ENCODE assay signal across 9 cellular contexts in genomic region chr2:229714736-229715541, GRCh38. TPM values are rescaled to one million over a fixed set of nuclear protein-coding genes. Genes with fewer than 3 reads are reported as not detected.
DNase-seq lines count a peak whose midpoint lies in the region; ATAC-seq and TF ChIP-seq lines count a peak whose summit lies in the region.
"Had no signal": no experiment of that assay in that cellular context is flagged by ENCODE, and none has a peak within 500 bp of the region (broad histone marks: within the 10 kb centered on the region; RNA-seq: fewer than 3 reads in every experiment).

No MANE protein-coding gene starts in this region.

- no peaks in the 10 kb centered on the region for H3K9me3 ChIP-seq in mesenchymal stem cell (ENCODE audit: control insufficient read depth, low read length)

- no peak overlapping the region for H3K27ac ChIP-seq in mesenchymal stem cell (ENCODE audit: low read length, poor library complexity, severe bottlenecking)

- H3K79me1 ChIP-seq in mesenchymal stem cell (replicated peaks; ENCODE audit: low read length, poor library complexity, severe bottlenecking): no peaks in the 10 kb centered on the region

- no peak overlapping the region for H3K14ac ChIP-seq in mesenchymal stem cell (ENCODE audit: low read length in 2 of 2)

- H2AK5ac ChIP-seq in mesenchymal stem cell (ENCODE audit: low read length, severe bottlenecking): no peak overlapping the region

- 1% methylated on average over 49 of the region's 60 CpGs for WGBS in mesenchymal stem cell

- no peak overlapping the region for H3K9ac ChIP-seq in mesenchymal stem cell (ENCODE audit: low read length)

- peak overlapping the region; percentile 53; the same call in 1 of the 2 replicates for H3K4me3 ChIP-seq in GM08714 (ENCODE audit: low read length)
- peak overlapping the region; percentile 28 to 73 for H3K4me3 ChIP-seq in mesenchymal stem cell (ENCODE audit: insufficient read depth in 1 of 2, low read depth in 1 of 2, low read length in 2 of 2)

- no peak for TF ChIP-seq CTCF in endothelial cell (IDR thresholded peaks at IDR 0.05; ENCODE audit: unreplicated experiment)

- DNase-seq in Kasumi-1 (lab: John Stamatoyannopoulos, UW): peak; percentile 23 to 31
- peak; percentile 10 for DNase-seq in activated CD4-positive, alpha-beta T cell treated with anti-CD3 and anti-CD28 coated beads, Interleukin-2, amount 50 U/mL, for 1 hour
- DNase-seq in endothelial cell (ENCODE audit: low spot score): peak; percentile 86
- peak; percentile 66 for DNase-seq in mesenchymal stem cell
- DNase-seq in stromal cell of bone marrow (ENCODE audit: low read depth): peak; percentile 31
- DNase-seq in effector CD4-positive, alpha-beta T cell: no peak

- no peak overlapping the region for H4K8ac ChIP-seq in mesenchymal stem cell (ENCODE audit: low read length)

- H3K18ac ChIP-seq in mesenchymal stem cell (ENCODE audit: low read depth in 1 of 2, low read length in 2 of 2): no peak overlapping the region

- ATAC-seq in GM21786 (IDR thresholded peaks at IDR 0.05; ENCODE audit: unreplicated experiment): peak; percentile 25

- no peak overlapping the region for H3K4ac ChIP-seq in mesenchymal stem cell (ENCODE audit: low read depth in 1 of 2, low read length in 2 of 2)

- H3K23ac ChIP-seq in mesenchymal stem cell (ENCODE audit: low read length in 2 of 2): no peak overlapping the region

- H3K4me3 Mint-ChIP-seq in endothelial cell (ENCODE audit: unreplicated experiment): no peak overlapping the region
- H3K4me3 Mint-ChIP-seq: dendritic cell treated with granulocyte-macrophage colony-stimulating factor and Interleukin-4, amounts not matched to agents 40 ng/mL and 50 ng/mL, for 4 days had no signal

- peaks cover 71 to 79% of the 10 kb centered on the region in 2 experiments for H3K27me3 ChIP-seq in mesenchymal stem cell (ENCODE audit: control insufficient read depth in 1 of 2, insufficient read depth in 1 of 2, low read length in 2 of 2)

- no peaks in the 10 kb centered on the region for H3K36me3 ChIP-seq in mesenchymal stem cell (ENCODE audit: control insufficient read depth in 1 of 2, insufficient read depth in 2 of 2, low read depth in 1 of 2, low read length in 2 of 2)

- H2BK120ac ChIP-seq in mesenchymal stem cell (ENCODE audit: low read depth, low read length): no peak overlapping the region

- H2BK5ac ChIP-seq in mesenchymal stem cell (ENCODE audit: low read depth, low read length, poor library complexity, severe bottlenecking): no peak overlapping the region

- H3K36me3 Mint-ChIP-seq in endothelial cell (ENCODE audit: low read depth, unreplicated experiment): no peaks in the 10 kb centered on the region

- H2BK15ac ChIP-seq in mesenchymal stem cell (ENCODE audit: low read depth, poor library complexity, severe bottlenecking): no peak overlapping the region

- H2BK12ac ChIP-seq in mesenchymal stem cell (ENCODE audit: low read length in 2 of 2): no peak overlapping the region

- peaks cover 15% of the 10 kb centered on the region for H3K27me3 Mint-ChIP-seq in endothelial cell (ENCODE audit: unreplicated experiment)

- no peak overlapping the region for H4K91ac ChIP-seq in mesenchymal stem cell (ENCODE audit: low read length)

- peaks cover 22% of the 10 kb centered on the region for H3K4me1 ChIP-seq in mesenchymal stem cell (ENCODE audit: control insufficient read depth, insufficient read depth, low read depth, low read length)

- no peaks in the 10 kb centered on the region for H3K9me3 Mint-ChIP-seq in endothelial cell (ENCODE audit: unreplicated experiment)
- H3K9me3 Mint-ChIP-seq: dendritic cell treated with granulocyte-macrophage colony-stimulating factor and Interleukin-4, amounts not matched to agents 40 ng/mL and 50 ng/mL, for 4 days had no signal

- no peak overlapping the region for H2AFZ ChIP-seq in mesenchymal stem cell (ENCODE audit: low read depth, low read length)

- H3K27ac Mint-ChIP-seq in endothelial cell (ENCODE audit: unreplicated experiment): no peak overlapping the region
- H3K27ac Mint-ChIP-seq: dendritic cell treated with granulocyte-macrophage colony-stimulating factor and Interleukin-4, amounts not matched to agents 40 ng/mL and 50 ng/mL, for 4 days had no signal

- H3K4me2 ChIP-seq in mesenchymal stem cell (ENCODE audit: low read length, poor library complexity, severe bottlenecking): peak overlapping the region; percentile 87

- peaks cover 2% of the 10 kb centered on the region for H3K4me1 Mint-ChIP-seq in endothelial cell (ENCODE audit: unreplicated experiment)

RNA-seq across cellular contexts. Expression of gene DNER, which starts 0.6 kb away (rescaled TPM):
- 0.15 TPM for total RNA-seq in endothelial cell (ENCODE audit: unreplicated experiment)
- 0.01 TPM for polyA plus RNA-seq in mesenchymal stem cell (2013, experiment 1 of 2)
- not detected for polyA plus RNA-seq in mesenchymal stem cell (2013, experiment 2 of 2)
